23 cellular contexts compared by ENCODE assay signal in genomic region chr5:113817683-113818082, GRCh38.
DNase-seq lines count a peak whose midpoint lies in the region; ATAC-seq, FAIRE-seq and TF ChIP-seq lines count a peak whose summit lies in the region.
"Had no signal": no experiment of that assay in that cellular context is flagged by ENCODE, and none has a peak within 500 bp of the region (broad histone marks: within the 10 kb centered on the region; RNA-seq: fewer than 3 reads in every experiment).

No MANE protein-coding gene starts in this region.

- H3K4me1 ChIP-seq in HepG2 (ENCODE audit: insufficient read depth, low read length) = no peaks in the 10 kb centered on the region
- H3K4me1 ChIP-seq in right lobe of liver = no peaks in the 10 kb centered on the region
- no peaks in the 10 kb centered on the region for H3K4me1 ChIP-seq in GM12878 (ENCODE audit: control insufficient read depth, insufficient read depth, low read length)
- H3K4me1 ChIP-seq: BE2C, BLaER1 had no signal

- ATAC-seq in HepG2 = no peak
- ATAC-seq in right lobe of liver = no peak
- ATAC-seq in GM12878 = no peak
- no peak for ATAC-seq in HG02981 (IDR thresholded peaks at IDR 0.05; ENCODE audit: unreplicated experiment)

- no peaks in the 10 kb centered on the region for H3K36me3 ChIP-seq in HepG2 (replicated peaks in 1 of 2; ENCODE audit: control insufficient read depth in 1 of 2, insufficient read depth in 2 of 2, low read length in 2 of 2)
- no peaks in the 10 kb centered on the region for H3K36me3 ChIP-seq in right lobe of liver
- no peaks in the 10 kb centered on the region for H3K36me3 ChIP-seq in GM12878 (ENCODE audit: control insufficient read depth in 2 of 2, insufficient read depth in 2 of 2, low read length in 1 of 2)
- H3K36me3 ChIP-seq: BE2C, BLaER1 had no signal

- H3K27me3 ChIP-seq in HepG2 (ENCODE audit: control insufficient read depth in 1 of 2, insufficient read depth in 2 of 2, low read length in 2 of 2) = no peaks in the 10 kb centered on the region
- no peaks in the 10 kb centered on the region for H3K27me3 ChIP-seq in right lobe of liver
- no peaks in the 10 kb centered on the region for H3K27me3 ChIP-seq in GM12878 (replicated peaks in 1 of 2; ENCODE audit: control insufficient read depth in 2 of 2, insufficient read depth in 2 of 2, low read length in 1 of 2)
- H3K27me3 ChIP-seq: BE2C, BLaER1 had no signal

- POLR2A ChIA-PET in HepG2 (lab: Yijun Ruan, JAX) = no interaction called here
- POLR2A ChIA-PET in GM12878 (lab: Charles Lee) = no interaction called here

- H3K4me3 ChIP-seq in HepG2 (replicated peaks in 1 of 3; ENCODE audit: insufficient read depth in 1 of 3, low read depth in 2 of 3, low read length in 3 of 3) (no peak overlapping the region), right lobe of liver (no peak overlapping the region), GM12878 (no peak overlapping the region)
- H3K4me3 ChIP-seq: BLaER1 had no signal

- H3K9ac ChIP-seq in HepG2 (ENCODE audit: insufficient read depth, low read depth, low read length) (no peak overlapping the region), GM12878 (ENCODE audit: control insufficient read depth, insufficient read depth, low read length) (no peak overlapping the region)
- H3K9ac ChIP-seq: BLaER1 had no signal

- SMC1A ChIA-PET in GM12878 (lab: Charles Lee; ENCODE audit: uncharacterized antibody, unreplicated experiment) = no interaction called here

- H3K79me2 ChIP-seq in HepG2 (ENCODE audit: insufficient read depth, low read length) (no peaks in the 10 kb centered on the region), GM12878 (ENCODE audit: control insufficient read depth, insufficient read depth, low read length) (no peaks in the 10 kb centered on the region)

- in situ Hi-C loops in HepG2 (cut with HindIII; ENCODE audit: extremely low pct_ligation_motif_present, low pct_unique_long_range_greater_than_20kb) (no loop called here), GM12878 (cut with MboI) (no loop called here)

- BruUV-seq in HepG2 (replicated peaks; lab: Mats Ljungman, UMichigan) = no TSS peak
- BruUV-seq in GM12878 (replicated peaks; lab: Mats Ljungman, UMichigan) = no TSS peak

- TF ChIP-seq POLR2A in HepG2 (IDR thresholded peaks at IDR 0.05; ENCODE audit: insufficient read depth in 1 of 2, low read depth in 2 of 2, low read length in 2 of 2) = no peak
- no peak for TF ChIP-seq POLR2A in right lobe of liver (IDR thresholded peaks at IDR 0.05)
- no peak for TF ChIP-seq POLR2A in GM12878 (IDR thresholded peaks at IDR 0.05; ENCODE audit: low read depth, low read length)

- DNase-seq in HepG2 (ENCODE audit: low spot score) (no peak), right lobe of liver (no peak), GM12878 (ENCODE audit: low read depth, low spot score) (no peak), NCI-H82 (lab: John Stamatoyannopoulos, UW) (no peak)
- DNase-seq: ACHN; BE2C; C1 segment of cervical spinal cord; CD4-positive, alpha-beta memory T cell; CD4-positive, CD25-positive, alpha-beta regulatory T cell; CD8-positive, alpha-beta memory T cell; COR-L47; DMS 273 treated with DMSO at 0.1 percent for 48 hours; DMS153; DMS53; DMS79; DND-41; EL; GDM1 had no signal

- H3K9me3 ChIP-seq in HepG2 (ENCODE audit: low read length) = no peaks in the 10 kb centered on the region
- no peaks in the 10 kb centered on the region for H3K9me3 ChIP-seq in right lobe of liver
- no peaks in the 10 kb centered on the region for H3K9me3 ChIP-seq in GM12878 (replicated peaks; ENCODE audit: control insufficient read depth, insufficient read depth, low read length)
- H3K9me3 ChIP-seq: BE2C, BLaER1 had no signal

- CTCF ChIA-PET in HepG2 (lab: Yijun Ruan, JAX; ENCODE audit: low intra/inter-chr PET ratio, low total read pairs) (no interaction called here), GM12878 (lab: Yijun Ruan, JAX) (no interaction called here)

- no peak overlapping the region for H2AFZ ChIP-seq in HepG2 (ENCODE audit: low read length)
- no peak overlapping the region for H2AFZ ChIP-seq in GM12878 (ENCODE audit: control insufficient read depth, low read depth, low read length)

- 2% methylated on average over 3 of the region's 3 CpGs for WGBS in HepG2 (ENCODE audit: low lambda C conversion rate)
- 32% methylated on average over 3 of the region's 3 CpGs for WGBS in right lobe of liver (ENCODE audit: insufficient coverage, low coverage, low lambda C conversion rate, missing lambda C conversion rate)
- 0% methylated on average over 3 of the region's 3 CpGs for WGBS in GM12878 (ENCODE audit: insufficient coverage, insufficient replicate concordance, low lambda C conversion rate, missing lambda C conversion rate)

- FAIRE-seq in HepG2 (lab: Jason Lieb, UNC) (no peak), GM12878 (lab: Jason Lieb, UNC) (no peak)
- FAIRE-seq: GM12891, GM19239 had no signal

- RAD21 ChIA-PET in GM12878 (lab: Charles Lee; ENCODE audit: unreplicated experiment) = no interaction called here

- H3K4me2 ChIP-seq in HepG2 (ENCODE audit: low read depth, low read length) = no peak overlapping the region
- H3K4me2 ChIP-seq in GM12878 (ENCODE audit: control insufficient read depth, insufficient read depth) = no peak overlapping the region
- H3K4me2 ChIP-seq: BLaER1 had no signal

- intact Hi-C loops in HepG2 (cut with micrococcal nuclease; ENCODE audit: unreplicated experiment) = no loop called here
- intact Hi-C loops in right lobe of liver (cut with DNase I) = no loop called here
- intact Hi-C loops in GM12878 (cut with micrococcal nuclease; ENCODE audit: unreplicated experiment) = no loop called here

- no peak for TF ChIP-seq EP300 in HepG2 (IDR thresholded peaks at IDR 0.05; ENCODE audit: low read depth in 2 of 2, low read length in 2 of 2)
- no peak for TF ChIP-seq EP300 in HepG2 (CRISPR knock-in tag; IDR thresholded peaks at IDR 0.05; ENCODE audit: borderline replicate concordance)
- no peak for TF ChIP-seq EP300 in GM12878 (IDR thresholded peaks at IDR 0.05; ENCODE audit: borderline replicate concordance in 1 of 2, control insufficient read depth in 1 of 2, low read depth in 2 of 2, low read length in 2 of 2)

- H4K20me1 ChIP-seq in HepG2 (ENCODE audit: insufficient read depth, low read length) (no peaks in the 10 kb centered on the region), GM12878 (ENCODE audit: control insufficient read depth, insufficient read depth) (no peaks in the 10 kb centered on the region)
- H4K20me1 ChIP-seq: BLaER1 had no signal

- TF ChIP-seq CTCF in HepG2 (CRISPR knock-in tag; IDR thresholded peaks at IDR 0.05) (no peak), right lobe of liver (IDR thresholded peaks at IDR 0.05) (no peak), GM12878 (IDR thresholded peaks at IDR 0.05 in 2 of 3, conservative IDR thresholded peaks at IDR 0.05 in 1 of 3; ENCODE audit: control insufficient read depth in 2 of 3, extremely low read depth in 1 of 3, insufficient read depth in 1 of 3, low read depth in 3 of 3, low read length in 3 of 3) (no peak)

- TF ChIP-seq RAD21 in HepG2 (CRISPR knock-in tag; IDR thresholded peaks at IDR 0.05) (no peak), GM12878 (IDR thresholded peaks at IDR 0.05; ENCODE audit: insufficient read depth, low read depth, low read length) (no peak)

- H3K27ac ChIP-seq in HepG2 (ENCODE audit: extremely low read length, insufficient read depth, low read length) (no peak overlapping the region), right lobe of liver (no peak overlapping the region), GM12878 (ENCODE audit: control insufficient read depth, insufficient read depth) (no peak overlapping the region)
- H3K27ac ChIP-seq: 22Rv1, BLaER1 had no signal

TF ChIP-seq in HepG2, 621 proteins besides CTCF, POLR2A, EP300 and RAD21:
- TF ChIP-seq RAD51 (IDR thresholded peaks at IDR 0.05; ENCODE audit: borderline replicate concordance) (peak; percentile 74), SRSF4 (IDR thresholded peaks at IDR 0.05; ENCODE audit: low read depth, low read length, poor library complexity, severe bottlenecking) (no peak)

TF ChIP-seq in GM12878, 131 proteins besides CTCF, POLR2A, EP300 and RAD21:
- peak; percentile 43; the same call in 1 of the 2 replicates for TF ChIP-seq RAD51 (IDR thresholded peaks at IDR 0.05)
- no peak for TF ChIP-seq CHD4 (IDR thresholded peaks at IDR 0.05)

Comparison
In these comparisons a context has a peak if more than half of its experiments do, and no peak if none do; other contexts are left out.
1. Of the 75 proteins assayed by ChIP-seq in both HepG2 and GM12878: peak only in HepG2: none; only in GM12878: none; in both: RAD51; in neither: 74.